ENCODE assay signal across 2 cellular contexts in the genomic region with DNA sequence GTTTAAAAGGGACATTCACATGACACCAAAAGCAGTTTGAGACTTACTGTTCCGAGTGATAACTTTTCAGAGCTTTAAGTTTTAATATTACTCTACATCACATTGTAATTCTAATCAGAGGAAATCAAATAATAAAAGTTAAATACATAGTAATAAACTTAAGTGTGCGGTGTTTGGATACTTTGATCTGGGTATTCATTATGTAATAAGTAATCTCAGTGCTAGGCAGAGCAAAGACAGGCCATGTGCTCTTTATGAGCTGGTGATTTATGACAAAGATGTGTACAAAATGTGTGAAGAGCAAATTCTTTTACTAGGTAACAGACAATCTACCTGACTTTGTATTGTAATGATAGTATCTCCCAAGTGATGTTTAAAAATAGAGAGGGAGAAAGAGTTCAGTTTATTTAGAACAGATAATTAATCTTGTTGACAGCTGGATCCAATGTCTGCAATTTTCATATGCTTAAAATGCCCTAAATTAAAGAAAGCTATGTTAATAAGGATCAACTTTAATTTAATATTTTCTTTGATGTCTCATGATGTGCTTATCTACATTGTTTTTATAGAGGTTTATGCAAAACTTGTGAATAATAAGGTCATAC.
TF ChIP-seq lines count a peak whose summit lies in the region.

No MANE protein-coding gene starts in this region.

TF ChIP-seq in HEK293, 187 proteins besides CTCF, POLR2A, EP300 and RAD21 (continues in another document):
- TF ChIP-seq ZNF621 (tag by site-specific recombination; IDR thresholded peaks at IDR 0.05) (no peak), SP3 (tag by site-specific recombination; IDR thresholded peaks at IDR 0.05) (no peak), ZNF157 (tag by site-specific recombination; IDR thresholded peaks at IDR 0.05) (no peak), ZFHX2 (tag by site-specific recombination; conservative IDR thresholded peaks at IDR 0.05) (no peak), TCF7L2 (IDR thresholded peaks at IDR 0.05; ENCODE audit: borderline replicate concordance, low read depth, low read length) (peak; percentile 78; the same call in 1 of the 2 replicates), ZNF548 (tag by site-specific recombination; IDR thresholded peaks at IDR 0.05) (no peak), ZNF23 (tag by site-specific recombination; IDR thresholded peaks at IDR 0.05; ENCODE audit: borderline replicate concordance) (no peak)
- TF ChIP-seq, protein P1, sequence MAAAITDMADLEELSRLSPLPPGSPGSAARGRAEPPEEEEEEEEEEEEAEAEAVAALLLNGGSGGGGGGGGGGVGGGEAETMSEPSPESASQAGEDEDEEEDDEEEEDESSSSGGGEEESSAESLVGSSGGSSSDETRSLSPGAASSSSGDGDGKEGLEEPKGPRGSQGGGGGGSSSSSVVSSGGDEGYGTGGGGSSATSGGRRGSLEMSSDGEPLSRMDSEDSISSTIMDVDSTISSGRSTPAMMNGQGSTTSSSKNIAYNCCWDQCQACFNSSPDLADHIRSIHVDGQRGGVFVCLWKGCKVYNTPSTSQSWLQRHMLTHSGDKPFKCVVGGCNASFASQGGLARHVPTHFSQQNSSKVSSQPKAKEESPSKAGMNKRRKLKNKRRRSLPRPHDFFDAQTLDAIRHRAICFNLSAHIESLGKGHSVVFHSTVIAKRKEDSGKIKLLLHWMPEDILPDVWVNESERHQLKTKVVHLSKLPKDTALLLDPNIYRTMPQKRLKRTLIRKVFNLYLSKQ (tag by site-specific recombination; IDR thresholded peaks at IDR 0.05; ENCODE audit: borderline replicate concordance): no peak
- TF ChIP-seq, protein P2, sequence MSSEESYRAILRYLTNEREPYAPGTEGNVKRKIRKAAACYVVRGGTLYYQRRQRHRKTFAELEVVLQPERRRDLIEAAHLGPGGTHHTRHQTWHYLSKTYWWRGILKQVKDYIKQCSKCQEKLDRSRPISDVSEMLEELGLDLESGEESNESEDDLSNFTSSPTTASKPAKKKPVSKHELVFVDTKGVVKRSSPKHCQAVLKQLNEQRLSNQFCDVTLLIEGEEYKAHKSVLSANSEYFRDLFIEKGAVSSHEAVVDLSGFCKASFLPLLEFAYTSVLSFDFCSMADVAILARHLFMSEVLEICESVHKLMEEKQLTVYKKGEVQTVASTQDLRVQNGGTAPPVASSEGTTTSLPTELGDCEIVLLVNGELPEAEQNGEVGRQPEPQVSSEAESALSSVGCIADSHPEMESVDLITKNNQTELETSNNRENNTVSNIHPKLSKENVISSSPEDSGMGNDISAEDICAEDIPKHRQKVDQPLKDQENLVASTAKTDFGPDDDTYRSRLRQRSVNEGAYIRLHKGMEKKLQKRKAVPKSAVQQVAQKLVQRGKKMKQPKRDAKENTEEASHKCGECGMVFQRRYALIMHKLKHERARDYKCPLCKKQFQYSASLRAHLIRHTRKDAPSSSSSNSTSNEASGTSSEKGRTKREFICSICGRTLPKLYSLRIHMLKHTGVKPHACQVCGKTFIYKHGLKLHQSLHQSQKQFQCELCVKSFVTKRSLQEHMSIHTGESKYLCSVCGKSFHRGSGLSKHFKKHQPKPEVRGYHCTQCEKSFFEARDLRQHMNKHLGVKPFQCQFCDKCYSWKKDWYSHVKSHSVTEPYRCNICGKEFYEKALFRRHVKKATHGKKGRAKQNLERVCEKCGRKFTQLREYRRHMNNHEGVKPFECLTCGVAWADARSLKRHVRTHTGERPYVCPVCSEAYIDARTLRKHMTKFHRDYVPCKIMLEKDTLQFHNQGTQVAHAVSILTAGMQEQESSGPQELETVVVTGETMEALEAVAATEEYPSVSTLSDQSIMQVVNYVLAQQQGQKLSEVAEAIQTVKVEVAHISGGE (tag by site-specific recombination; conservative IDR thresholded peaks at IDR 0.05; ENCODE audit: low read depth): no peak
- TF ChIP-seq, protein P3, sequence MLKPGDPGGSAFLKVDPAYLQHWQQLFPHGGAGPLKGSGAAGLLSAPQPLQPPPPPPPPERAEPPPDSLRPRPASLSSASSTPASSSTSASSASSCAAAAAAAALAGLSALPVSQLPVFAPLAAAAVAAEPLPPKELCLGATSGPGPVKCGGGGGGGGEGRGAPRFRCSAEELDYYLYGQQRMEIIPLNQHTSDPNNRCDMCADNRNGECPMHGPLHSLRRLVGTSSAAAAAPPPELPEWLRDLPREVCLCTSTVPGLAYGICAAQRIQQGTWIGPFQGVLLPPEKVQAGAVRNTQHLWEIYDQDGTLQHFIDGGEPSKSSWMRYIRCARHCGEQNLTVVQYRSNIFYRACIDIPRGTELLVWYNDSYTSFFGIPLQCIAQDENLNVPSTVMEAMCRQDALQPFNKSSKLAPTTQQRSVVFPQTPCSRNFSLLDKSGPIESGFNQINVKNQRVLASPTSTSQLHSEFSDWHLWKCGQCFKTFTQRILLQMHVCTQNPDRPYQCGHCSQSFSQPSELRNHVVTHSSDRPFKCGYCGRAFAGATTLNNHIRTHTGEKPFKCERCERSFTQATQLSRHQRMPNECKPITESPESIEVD (tag by site-specific recombination; IDR thresholded peaks at IDR 0.05): 0 out of 2 replicates have a peak, but pooled peaks have one; percentile 9
- TF ChIP-seq, protein P4, sequence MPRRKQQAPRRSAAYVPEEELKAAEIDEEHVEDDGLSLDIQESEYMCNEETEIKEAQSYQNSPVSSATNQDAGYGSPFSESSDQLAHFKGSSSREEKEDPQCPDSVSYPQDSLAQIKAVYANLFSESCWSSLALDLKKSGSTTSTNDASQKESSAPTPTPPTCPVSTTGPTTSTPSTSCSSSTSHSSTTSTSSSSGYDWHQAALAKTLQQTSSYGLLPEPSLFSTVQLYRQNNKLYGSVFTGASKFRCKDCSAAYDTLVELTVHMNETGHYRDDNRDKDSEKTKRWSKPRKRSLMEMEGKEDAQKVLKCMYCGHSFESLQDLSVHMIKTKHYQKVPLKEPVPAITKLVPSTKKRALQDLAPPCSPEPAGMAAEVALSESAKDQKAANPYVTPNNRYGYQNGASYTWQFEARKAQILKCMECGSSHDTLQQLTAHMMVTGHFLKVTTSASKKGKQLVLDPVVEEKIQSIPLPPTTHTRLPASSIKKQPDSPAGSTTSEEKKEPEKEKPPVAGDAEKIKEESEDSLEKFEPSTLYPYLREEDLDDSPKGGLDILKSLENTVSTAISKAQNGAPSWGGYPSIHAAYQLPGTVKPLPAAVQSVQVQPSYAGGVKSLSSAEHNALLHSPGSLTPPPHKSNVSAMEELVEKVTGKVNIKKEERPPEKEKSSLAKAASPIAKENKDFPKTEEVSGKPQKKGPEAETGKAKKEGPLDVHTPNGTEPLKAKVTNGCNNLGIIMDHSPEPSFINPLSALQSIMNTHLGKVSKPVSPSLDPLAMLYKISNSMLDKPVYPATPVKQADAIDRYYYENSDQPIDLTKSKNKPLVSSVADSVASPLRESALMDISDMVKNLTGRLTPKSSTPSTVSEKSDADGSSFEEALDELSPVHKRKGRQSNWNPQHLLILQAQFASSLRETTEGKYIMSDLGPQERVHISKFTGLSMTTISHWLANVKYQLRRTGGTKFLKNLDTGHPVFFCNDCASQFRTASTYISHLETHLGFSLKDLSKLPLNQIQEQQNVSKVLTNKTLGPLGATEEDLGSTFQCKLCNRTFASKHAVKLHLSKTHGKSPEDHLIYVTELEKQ (tag by site-specific recombination; IDR thresholded peaks at IDR 0.05; ENCODE audit: borderline replicate concordance): no peak

TF ChIP-seq in K562, 482 proteins besides CTCF, POLR2A, EP300 and RAD21:
- TF ChIP-seq, protein P5, sequence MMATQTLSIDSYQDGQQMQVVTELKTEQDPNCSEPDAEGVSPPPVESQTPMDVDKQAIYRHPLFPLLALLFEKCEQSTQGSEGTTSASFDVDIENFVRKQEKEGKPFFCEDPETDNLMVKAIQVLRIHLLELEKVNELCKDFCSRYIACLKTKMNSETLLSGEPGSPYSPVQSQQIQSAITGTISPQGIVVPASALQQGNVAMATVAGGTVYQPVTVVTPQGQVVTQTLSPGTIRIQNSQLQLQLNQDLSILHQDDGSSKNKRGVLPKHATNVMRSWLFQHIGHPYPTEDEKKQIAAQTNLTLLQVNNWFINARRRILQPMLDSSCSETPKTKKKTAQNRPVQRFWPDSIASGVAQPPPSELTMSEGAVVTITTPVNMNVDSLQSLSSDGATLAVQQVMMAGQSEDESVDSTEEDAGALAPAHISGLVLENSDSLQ (IDR thresholded peaks at IDR 0.05): peak; percentile 31; the same call in 1 of the 2 replicates
- TF ChIP-seq HNRNPLL (IDR thresholded peaks at IDR 0.05; ENCODE audit: low read depth, low read length, poor library complexity, severe bottlenecking) (no peak), NCOA1 (IDR thresholded peaks at IDR 0.05; ENCODE audit: low read depth) (no peak), MEIS2 (IDR thresholded peaks at IDR 0.05; ENCODE audit: partially characterized antibody) (peak; percentile 60), ZNF347 (CRISPR knock-in tag; IDR thresholded peaks at IDR 0.05; ENCODE audit: low read depth) (no peak)
- TF ChIP-seq, protein P6, sequence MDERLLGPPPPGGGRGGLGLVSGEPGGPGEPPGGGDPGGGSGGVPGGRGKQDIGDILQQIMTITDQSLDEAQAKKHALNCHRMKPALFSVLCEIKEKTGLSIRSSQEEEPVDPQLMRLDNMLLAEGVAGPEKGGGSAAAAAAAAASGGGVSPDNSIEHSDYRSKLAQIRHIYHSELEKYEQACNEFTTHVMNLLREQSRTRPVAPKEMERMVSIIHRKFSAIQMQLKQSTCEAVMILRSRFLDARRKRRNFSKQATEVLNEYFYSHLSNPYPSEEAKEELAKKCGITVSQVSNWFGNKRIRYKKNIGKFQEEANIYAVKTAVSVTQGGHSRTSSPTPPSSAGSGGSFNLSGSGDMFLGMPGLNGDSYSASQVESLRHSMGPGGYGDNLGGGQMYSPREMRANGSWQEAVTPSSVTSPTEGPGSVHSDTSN (CRISPR knock-in tag; IDR thresholded peaks at IDR 0.05; ENCODE audit: low read depth): no peak
- TF ChIP-seq, protein P6 (tag; conservative IDR thresholded peaks at IDR 0.05; ENCODE audit: low read depth): peak; percentile 66
